ENCODE assay signal across 30 cellular contexts in genomic region chr6:25419879-25420278, GRCh38.
"Had no signal": no experiment of that assay in that cellular context is flagged by ENCODE, and none has a peak within 500 bp of the region (broad histone marks: within the 10 kb centered on the region; RNA-seq: fewer than 3 reads in every experiment).

No MANE protein-coding gene starts in this region.

- H3K9me3 ChIP-seq: SJCRH30 had no signal

- H3K4me3 ChIP-seq: SJCRH30, SK-N-MC had no signal

- H3K27me3 ChIP-seq: brain microvascular endothelial cell, SJCRH30 had no signal

- H3K27me3 Mint-ChIP-seq: activated CD8-positive, alpha-beta T cell treated with anti-CD3 and anti-CD28 coated beads for 36 hours; activated naive CD4-positive, alpha-beta T cell treated with anti-CD3 and anti-CD28 coated beads, Interleukin-2, amount 10 ng/mL, durations not matched to agents 7 days and 5 days; activated naive CD8-positive, alpha-beta T cell; activated naive CD8-positive, alpha-beta T cell treated with anti-CD3 and anti-CD28 coated beads, Interleukin-2, amount 50 U/mL, for 24 hours; activated T-cell treated with anti-CD3 and anti-CD28 coated beads, Interleukin-2, amount 50 U/mL, for 24 hours had no signal

- H3K36me3 ChIP-seq: brain microvascular endothelial cell, SJCRH30 had no signal

- H3K27ac Mint-ChIP-seq: activated B cell treated with CpG ODN at 0.5 μM for 24 hours; activated CD8-positive, alpha-beta T cell treated with anti-CD3 and anti-CD28 coated beads for 36 hours; activated naive CD4-positive, alpha-beta T cell treated with anti-CD3 and anti-CD28 coated beads, Interleukin-2, amount 10 ng/mL, durations not matched to agents 7 days and 5 days; activated naive CD8-positive, alpha-beta T cell; activated naive CD8-positive, alpha-beta T cell treated with anti-CD3 and anti-CD28 coated beads, Interleukin-2, amount 50 U/mL, for 24 hours; activated T-cell treated with anti-CD3 and anti-CD28 coated beads, Interleukin-2, amount 50 U/mL, for 24 hours; IgD-negative memory B cell; T-helper 1 cell treated with Interleukin-12 subunit alpha and Interleukin-12 subunit beta and Interleukin-4 antibody, amounts not matched to agents 30 μg/mL and 1 μg/mL, for 36 hours; T-helper 2 cell treated with Interferon-gamma antibody and Interleukin-4, amounts not matched to agents 5 μg/mL and 100 μg/mL, for 36 hours had no signal

- H3K4me1 ChIP-seq: SJCRH30 had no signal

- H3K27ac ChIP-seq: brain microvascular endothelial cell, SJCRH30, SK-N-MC had no signal

- ATAC-seq: activated CD8-positive, alpha-beta T cell treated with anti-CD3 and anti-CD28 coated beads for 36 hours; activated naive CD8-positive, alpha-beta T cell treated with anti-CD3 and anti-CD28 coated beads, Interleukin-2, amount 50 U/mL, for 24 hours had no signal

- H3K4me3 Mint-ChIP-seq: activated B cell treated with CpG ODN at 0.5 μM for 24 hours; activated CD8-positive, alpha-beta T cell treated with anti-CD3 and anti-CD28 coated beads for 36 hours; activated naive CD4-positive, alpha-beta T cell treated with anti-CD3 and anti-CD28 coated beads, Interleukin-2, amount 10 ng/mL, durations not matched to agents 7 days and 5 days; activated naive CD8-positive, alpha-beta T cell; activated naive CD8-positive, alpha-beta T cell treated with anti-CD3 and anti-CD28 coated beads, Interleukin-2, amount 50 U/mL, for 24 hours; activated T-cell treated with anti-CD3 and anti-CD28 coated beads, Interleukin-2, amount 50 U/mL, for 24 hours; IgD-negative memory B cell; T-helper 1 cell treated with Interleukin-12 subunit alpha and Interleukin-12 subunit beta and Interleukin-4 antibody, amounts not matched to agents 30 μg/mL and 1 μg/mL, for 36 hours; T-helper 2 cell treated with Interferon-gamma antibody and Interleukin-4, amounts not matched to agents 5 μg/mL and 100 μg/mL, for 36 hours had no signal

- H3K36me3 Mint-ChIP-seq: activated naive CD4-positive, alpha-beta T cell treated with anti-CD3 and anti-CD28 coated beads, Interleukin-2, amount 10 ng/mL, durations not matched to agents 7 days and 5 days; IgD-negative memory B cell had no signal

- H3K4me1 Mint-ChIP-seq: activated naive CD4-positive, alpha-beta T cell treated with anti-CD3 and anti-CD28 coated beads, Interleukin-2, amount 10 ng/mL, durations not matched to agents 7 days and 5 days had no signal

- H3K9me3 Mint-ChIP-seq: activated naive CD4-positive, alpha-beta T cell treated with anti-CD3 and anti-CD28 coated beads, Interleukin-2, amount 10 ng/mL, durations not matched to agents 7 days and 5 days; activated T-cell treated with anti-CD3 and anti-CD28 coated beads, Interleukin-2, amount 50 U/mL, for 24 hours; T-helper 1 cell treated with Interleukin-12 subunit alpha and Interleukin-12 subunit beta and Interleukin-4 antibody, amounts not matched to agents 30 μg/mL and 1 μg/mL, for 36 hours; T-helper 2 cell treated with Interferon-gamma antibody and Interleukin-4, amounts not matched to agents 5 μg/mL and 100 μg/mL, for 36 hours had no signal

- DNase-seq: activated B cell treated with CpG ODN at 0.5 μM for 24 hours; activated CD4-positive, alpha-beta T cell treated with anti-CD3 and anti-CD28 coated beads for 48 hours; activated CD4-positive, CD25-positive, alpha-beta regulatory T cell treated with anti-CD3 and anti-CD28 coated beads, Interleukin-2, amount 50 U/mL, for 72 hours; activated CD8-positive, alpha-beta T cell treated with anti-CD3 and anti-CD28 coated beads for 36 hours; activated effector memory CD4-positive, alpha-beta T cell treated with Interleukin-2 at 50 U/mL for 16 hours; activated naive CD4-positive, alpha-beta T cell treated with anti-CD3 and anti-CD28 coated beads, Interleukin-2, amount 10 ng/mL, durations not matched to agents 7 days and 5 days; activated naive CD8-positive, alpha-beta T cell treated with anti-CD3 and anti-CD28 coated beads, Interleukin-2, amount 50 U/mL, for 24 hours; activated T-cell treated with anti-CD3 and anti-CD28 coated beads, Interleukin-2, amount 50 U/mL, for 24 hours; brain microvascular endothelial cell; central memory CD4-positive, alpha-beta T cell; Karpas-422; KBM-7; NCI-H1048; NCI-H1105 treated with DMSO at 0.1 percent for 48 hours; NCI-H1436; NCI-H1694; NCI-H1930; NCI-H2081 treated with DMSO at 0.1 percent for 48 hours; NCI-H226; NCI-H524 treated with DMSO at 0.1 percent for 48 hours; NCI-H748 treated with DMSO at 0.1 percent for 48 hours; NK-92 treated with Interleukin-12 subunit alpha and Interleukin-12 subunit beta, amount 100 ng/mL, for 24 hours; OCI-M1; SHP77; SJCRH30 had no signal
